In genomic region chr13:21691928-21692327, GRCh38 we compare ENCODE assay signal across 28 cellular contexts. TPM values are rescaled to one million over a fixed set of nuclear protein-coding genes. Genes with fewer than 3 reads are reported as not detected.
A peak's percentile ranks its signal among the peaks of the same experiment; 100 is the strongest.
DNase-seq lines count a peak whose midpoint lies in the region; ATAC-seq and TF ChIP-seq lines count a peak whose summit lies in the region.
"Had no signal": no experiment of that assay in that cellular context is flagged by ENCODE, and none has a peak within 500 bp of the region (broad histone marks: within the 10 kb centered on the region; RNA-seq: fewer than 3 reads in every experiment).

No MANE protein-coding gene starts in this region.

- no peak overlapping the region for H3K27ac ChIP-seq in breast epithelium
- H3K27ac ChIP-seq in right atrium auricular region: no peak overlapping the region
- H3K27ac ChIP-seq: 22Rv1, A549 had no signal

- H3K27ac Mint-ChIP-seq in MCF 10A (ENCODE audit: low read depth, unreplicated experiment) (peak overlapping the region; percentile 13), nephron progenitor cell (peak overlapping the region; percentile 26)
- H3K27ac Mint-ChIP-seq: B cell; CD14-positive monocyte; CD4-positive, alpha-beta memory T cell; CD4-positive, CD25-positive, alpha-beta regulatory T cell had no signal

- no peaks in the 10 kb centered on the region for H3K9me3 ChIP-seq in breast epithelium
- H3K9me3 ChIP-seq in right atrium auricular region: no peaks in the 10 kb centered on the region
- H3K9me3 ChIP-seq: A549 had no signal

- H3K36me3 ChIP-seq in breast epithelium: no peaks in the 10 kb centered on the region
- no peaks in the 10 kb centered on the region for H3K36me3 ChIP-seq in right atrium auricular region

- no peak overlapping the region for H3K4me3 ChIP-seq in breast epithelium
- H3K4me3 ChIP-seq in right atrium auricular region: no peak overlapping the region
- H3K4me3 ChIP-seq: A549, GM12878 had no signal

- H3K4me1 Mint-ChIP-seq in MCF 10A (ENCODE audit: insufficient read depth, unreplicated experiment) (peaks cover 5% of the 10 kb centered on the region), nephron progenitor cell (peaks cover 5% of the 10 kb centered on the region)
- H3K4me1 Mint-ChIP-seq: CD14-positive monocyte; CD4-positive, alpha-beta memory T cell; CD4-positive, CD25-positive, alpha-beta regulatory T cell; CD8-positive, alpha-beta memory T cell had no signal

- intact Hi-C loops in MCF 10A (cut with micrococcal nuclease) (no loop called here), breast epithelium (cut with DNase I; ENCODE audit: low total_unique reads) (no loop called here), Right ventricle myocardium superior (cut with DNase I) (no loop called here), cardiac septum (cut with DNase I) (no loop called here), left ventricle myocardium superior (cut with micrococcal nuclease) (no loop called here)

- CTCF ChIA-PET in MCF 10A (lab: Yijun Ruan, JAX): interaction anchor here (0.7 kb wide), 1 partner anchor 401 kb away, joined by 3 read pairs; no protein-coding TSS in a partner anchor

- POLR2A ChIA-PET in MCF 10A (lab: Yijun Ruan, JAX): interaction anchor here (0.6 to 0.8 kb wide), 2 partner anchors 9 to 14 kb away, joined by 3 read pairs; no protein-coding TSS in a partner anchor

- BruUV-seq in MCF 10A (replicated peaks; lab: Mats Ljungman, UMichigan): no TSS peak

- no peak for TF ChIP-seq POLR2A in breast epithelium (IDR thresholded peaks at IDR 0.05)

- DNase-seq in MCF 10A (ENCODE audit: unreplicated experiment) (no peak), breast epithelium (ENCODE audit: low spot score in 2 of 2) (no peak), Right ventricle myocardium superior (no peak), cardiac septum (ENCODE audit: low spot score) (no peak), left ventricle myocardium superior (no peak), right atrium auricular region (ENCODE audit: low spot score) (no peak), nephron progenitor cell (no peak), KG1 (lab: John Stamatoyannopoulos, UW) (no peak)
- DNase-seq: AML-193; C1 segment of cervical spinal cord; CD4-positive, alpha-beta memory T cell; CD4-positive, CD25-positive, alpha-beta regulatory T cell; CD8-positive, alpha-beta memory T cell; COR-L47; DMS 273 treated with DMSO at 0.1 percent for 48 hours; DMS153; DMS53; DMS79; DND-41; EL; GDM1 had no signal

- ATAC-seq in Right ventricle myocardium superior (ENCODE audit: poor library complexity): peak; percentile 59
- peak; percentile 50 for ATAC-seq in left ventricle myocardium superior
- ATAC-seq: A549, GM12878 had no signal

- peaks cover 0 to 7% of the 10 kb centered on the region in 2 donors for H3K27me3 ChIP-seq in breast epithelium
- no peaks in the 10 kb centered on the region for H3K27me3 ChIP-seq in right atrium auricular region

- H3K36me3 Mint-ChIP-seq in MCF 10A (ENCODE audit: insufficient read depth, unreplicated experiment) (no peaks in the 10 kb centered on the region), nephron progenitor cell (ENCODE audit: low read depth) (peaks cover 74% of the 10 kb centered on the region)
- H3K36me3 Mint-ChIP-seq: CD14-positive monocyte had no signal

- H3K4me1 ChIP-seq in breast epithelium (no peaks in the 10 kb centered on the region), right atrium auricular region (peaks cover 0 to 18% of the 10 kb centered on the region in 2 donors)
- H3K4me1 ChIP-seq: A549 had no signal

- H3K4me3 Mint-ChIP-seq in MCF 10A (ENCODE audit: unreplicated experiment) (no peak overlapping the region), nephron progenitor cell (no peak overlapping the region)
- H3K4me3 Mint-ChIP-seq: B cell; CD14-positive monocyte; CD4-positive, alpha-beta memory T cell; CD4-positive, CD25-positive, alpha-beta regulatory T cell; CD8-positive, alpha-beta memory T cell had no signal

- no peaks in the 10 kb centered on the region for H3K27me3 Mint-ChIP-seq in MCF 10A (ENCODE audit: insufficient read depth, unreplicated experiment)
- no peaks in the 10 kb centered on the region for H3K27me3 Mint-ChIP-seq in nephron progenitor cell (ENCODE audit: low read depth, poor library complexity)

- H3K9me3 Mint-ChIP-seq in MCF 10A (ENCODE audit: unreplicated experiment) (no peaks in the 10 kb centered on the region), nephron progenitor cell (no peaks in the 10 kb centered on the region)
- H3K9me3 Mint-ChIP-seq: CD14-positive monocyte; CD4-positive, alpha-beta memory T cell; CD8-positive, alpha-beta memory T cell had no signal

- TF ChIP-seq CTCF in MCF 10A (IDR thresholded peaks at IDR 0.05; ENCODE audit: unreplicated experiment) (no peak), breast epithelium (IDR thresholded peaks at IDR 0.05) (no peak), right atrium auricular region (IDR thresholded peaks at IDR 0.05) (no peak), nephron progenitor cell (IDR thresholded peaks at IDR 0.05) (no peak)

RNA-seq across cellular contexts. Expression of gene FGF9, which starts 21.1 kb away (rescaled TPM):
- total RNA-seq in MCF 10A (2022): 0.35 TPM in 1 of 2 replicates, not detected in the other
- total RNA-seq in breast epithelium: 1 to 10 TPM in 1 of 3 donors, under 1 TPM in 1, not detected in 1; 0.32 to 1.2 TPM
- 9.5 TPM for total RNA-seq in Right ventricle myocardium superior
- total RNA-seq in cardiac septum: 14.3 TPM
- 12.1 TPM for total RNA-seq in left ventricle myocardium superior
- 1 to 10 TPM; 3.2 to 5.9 TPM for total RNA-seq in right atrium auricular region
- total RNA-seq: A172, G401 had no signal
